Comparison of ENCODE assay signal across 8 cellular contexts in the genomic region with DNA sequence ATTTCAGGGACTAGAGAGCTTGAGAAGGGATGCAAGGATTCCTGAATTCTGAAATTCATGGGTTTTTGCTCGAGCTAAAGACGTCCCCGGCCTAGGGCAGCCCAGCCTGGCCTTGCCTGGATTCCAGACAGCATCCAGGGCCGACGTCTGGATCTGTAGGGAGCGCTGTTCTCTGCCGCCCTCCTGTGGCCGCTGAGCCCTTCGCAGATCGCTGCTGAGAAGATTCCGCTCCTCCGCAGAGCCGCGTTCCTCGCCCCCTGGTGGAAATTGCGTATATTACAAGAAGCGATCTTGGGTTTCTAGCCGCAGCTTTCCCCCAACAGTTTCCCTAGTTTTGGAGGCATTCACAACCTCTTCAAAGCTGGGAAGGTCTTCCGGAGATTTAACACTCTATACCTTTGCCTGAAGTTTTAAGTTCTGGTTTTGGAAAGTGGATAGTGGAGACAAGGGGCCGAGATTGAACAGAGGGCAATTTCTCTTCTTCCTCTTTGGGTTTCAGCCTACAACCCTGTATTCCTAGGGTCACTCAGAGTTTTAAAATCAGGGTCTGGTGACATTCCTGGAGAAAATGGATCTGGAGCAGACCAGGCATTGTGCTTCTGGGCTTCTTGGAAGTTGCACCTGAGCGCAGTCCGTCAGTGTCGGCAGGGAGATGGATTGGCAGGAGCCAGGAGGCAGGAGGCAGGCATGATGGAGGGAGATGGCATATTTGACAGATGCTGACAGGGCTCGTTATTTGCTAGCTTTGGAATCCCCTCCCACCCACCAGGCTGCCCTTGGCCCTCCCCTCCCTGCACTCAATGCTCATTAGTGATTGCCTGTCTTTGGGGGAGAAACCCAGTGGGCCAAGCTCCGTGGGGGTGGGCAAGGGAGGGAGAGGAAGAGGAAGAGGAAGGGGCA. TPM values are rescaled to one million over a fixed set of nuclear protein-coding genes. Genes with fewer than 3 reads are reported as not detected.
A peak's percentile ranks its signal among the peaks of the same experiment; 100 is the strongest.
DNase-seq lines count a peak whose midpoint lies in the region; ATAC-seq and TF ChIP-seq lines count a peak whose summit lies in the region.

No MANE protein-coding gene starts in this region.

- no peaks in the 10 kb centered on the region for H3K9me3 ChIP-seq in neural cell (ENCODE audit: low read length)

- peaks cover 15% of the 10 kb centered on the region for H3F3A ChIP-seq in neural cell (ENCODE audit: insufficient read depth, low read length, poor library complexity, severe bottlenecking)

- no peak overlapping the region for H3K4me3 ChIP-seq in GM12875 (ENCODE audit: low read depth, low read length)
- H3K4me3 ChIP-seq in neural cell (ENCODE audit: low read length), result peak overlapping the region; percentile 60

- no peaks in the 10 kb centered on the region for H4K20me1 ChIP-seq in neural cell (ENCODE audit: insufficient read depth)

- TF ChIP-seq RAD21 in neural cell (conservative IDR thresholded peaks at IDR 0.05), result peak; percentile 99

- H3K27me3 ChIP-seq in neural cell (ENCODE audit: insufficient read depth, low read depth, low read length), result peaks cover 1% of the 10 kb centered on the region

- H3K36me3 ChIP-seq in neural cell (ENCODE audit: insufficient read depth, low read length), result no peaks in the 10 kb centered on the region

- peak overlapping the region; percentile 75 for H3K9ac ChIP-seq in neural cell (ENCODE audit: low read length)

- no peaks in the 10 kb centered on the region for H3K79me2 ChIP-seq in neural cell (replicated peaks; ENCODE audit: insufficient read depth, low read length)

- H3K27ac ChIP-seq in neural cell (ENCODE audit: low read length), result peak overlapping the region; percentile 95

- no peak for ATAC-seq in HG03520 (IDR thresholded peaks at IDR 0.05; ENCODE audit: unreplicated experiment)

- DNase-seq in M059J (ENCODE audit: low read depth), result peak; percentile 80
- DNase-seq in RPMI8226, result peak; percentile 87
- DNase-seq in activated T-helper 1 cell treated with anti-CD3 and anti-CD28 coated beads, Interleukin-2, amount 50 U/mL, for 16 hours (ENCODE audit: low read depth in 1 of 2, low spot score in 1 of 2), result peak; percentile 72 to 75
- DNase-seq in fibroblast of gingiva (ENCODE audit: low read depth), result peak; percentile 85
- peak; percentile 64 to 90 (median 82) for DNase-seq in stimulated activated naive CD4-positive, alpha-beta T cell (lab: John Stamatoyannopoulos, UW)

- H2AFZ ChIP-seq in neural cell (ENCODE audit: low read depth, low read length), result no peak overlapping the region

- TF ChIP-seq EP300 in neural cell (conservative IDR thresholded peaks at IDR 0.05; ENCODE audit: poor library complexity, severe bottlenecking), result peak; percentile 99

- no peaks in the 10 kb centered on the region for H3K9me2 ChIP-seq in neural cell (ENCODE audit: insufficient read depth, low read length)

- peak overlapping the region; percentile 53 for H3K4me2 ChIP-seq in neural cell (ENCODE audit: low read length)

- TF ChIP-seq CTCF in GM12875 (IDR thresholded peaks at IDR 0.05; ENCODE audit: borderline replicate concordance, insufficient read depth, low read depth, low read length) (peak; percentile 99), neural cell (IDR thresholded peaks at IDR 0.05; ENCODE audit: poor library complexity, severe bottlenecking) (peak; percentile 100)

TF ChIP-seq in neural cell, 6 proteins besides CTCF, POLR2A, EP300 and RAD21:
- peak; percentile 100 for TF ChIP-seq SMC3 (conservative IDR thresholded peaks at IDR 0.05; ENCODE audit: poor library complexity)
- TF ChIP-seq EZH2 (IDR thresholded peaks at IDR 0.05; ENCODE audit: borderline replicate concordance, insufficient read depth, low read length, poor library complexity, severe bottlenecking), result no peak
- peak; percentile 31 for TF ChIP-seq MXI1 (conservative IDR thresholded peaks at IDR 0.05; ENCODE audit: poor library complexity, severe bottlenecking)
- peak; percentile 83 for TF ChIP-seq POLR2AphosphoS5 (IDR thresholded peaks at IDR 0.05)
- no peak for TF ChIP-seq TAF1 (IDR thresholded peaks at IDR 0.05; ENCODE audit: low read depth)
- TF ChIP-seq, protein P1, sequence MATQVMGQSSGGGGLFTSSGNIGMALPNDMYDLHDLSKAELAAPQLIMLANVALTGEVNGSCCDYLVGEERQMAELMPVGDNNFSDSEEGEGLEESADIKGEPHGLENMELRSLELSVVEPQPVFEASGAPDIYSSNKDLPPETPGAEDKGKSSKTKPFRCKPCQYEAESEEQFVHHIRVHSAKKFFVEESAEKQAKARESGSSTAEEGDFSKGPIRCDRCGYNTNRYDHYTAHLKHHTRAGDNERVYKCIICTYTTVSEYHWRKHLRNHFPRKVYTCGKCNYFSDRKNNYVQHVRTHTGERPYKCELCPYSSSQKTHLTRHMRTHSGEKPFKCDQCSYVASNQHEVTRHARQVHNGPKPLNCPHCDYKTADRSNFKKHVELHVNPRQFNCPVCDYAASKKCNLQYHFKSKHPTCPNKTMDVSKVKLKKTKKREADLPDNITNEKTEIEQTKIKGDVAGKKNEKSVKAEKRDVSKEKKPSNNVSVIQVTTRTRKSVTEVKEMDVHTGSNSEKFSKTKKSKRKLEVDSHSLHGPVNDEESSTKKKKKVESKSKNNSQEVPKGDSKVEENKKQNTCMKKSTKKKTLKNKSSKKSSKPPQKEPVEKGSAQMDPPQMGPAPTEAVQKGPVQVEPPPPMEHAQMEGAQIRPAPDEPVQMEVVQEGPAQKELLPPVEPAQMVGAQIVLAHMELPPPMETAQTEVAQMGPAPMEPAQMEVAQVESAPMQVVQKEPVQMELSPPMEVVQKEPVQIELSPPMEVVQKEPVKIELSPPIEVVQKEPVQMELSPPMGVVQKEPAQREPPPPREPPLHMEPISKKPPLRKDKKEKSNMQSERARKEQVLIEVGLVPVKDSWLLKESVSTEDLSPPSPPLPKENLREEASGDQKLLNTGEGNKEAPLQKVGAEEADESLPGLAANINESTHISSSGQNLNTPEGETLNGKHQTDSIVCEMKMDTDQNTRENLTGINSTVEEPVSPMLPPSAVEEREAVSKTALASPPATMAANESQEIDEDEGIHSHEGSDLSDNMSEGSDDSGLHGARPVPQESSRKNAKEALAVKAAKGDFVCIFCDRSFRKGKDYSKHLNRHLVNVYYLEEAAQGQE (IDR thresholded peaks at IDR 0.05; ENCODE audit: borderline replicate concordance), result no peak

RNA-seq across cellular contexts. Expression of gene CISTR, which starts 4.9 kb away (rescaled TPM):
- total RNA-seq in M059J (2014; rRNA removed; shearing (Covaris generic)), result not detected in 2 replicates
- not detected in 2 replicates for polyA plus RNA-seq in neural cell
- not detected in 2 replicates for polyA minus RNA-seq in neural cell

RNA-seq across cellular contexts. Expression of gene CALCOCO1, which starts 19.6 kb away (rescaled TPM):
- total RNA-seq in M059J (2014; rRNA removed; shearing (Covaris generic)), result 28.3 and 47.3 TPM in 2 replicates
- polyA plus RNA-seq in neural cell, result 169 and 187 TPM in 2 replicates
- polyA minus RNA-seq in neural cell, result 134 and 165 TPM in 2 replicates
